15 cellular contexts compared by ENCODE assay signal in the genomic region with DNA sequence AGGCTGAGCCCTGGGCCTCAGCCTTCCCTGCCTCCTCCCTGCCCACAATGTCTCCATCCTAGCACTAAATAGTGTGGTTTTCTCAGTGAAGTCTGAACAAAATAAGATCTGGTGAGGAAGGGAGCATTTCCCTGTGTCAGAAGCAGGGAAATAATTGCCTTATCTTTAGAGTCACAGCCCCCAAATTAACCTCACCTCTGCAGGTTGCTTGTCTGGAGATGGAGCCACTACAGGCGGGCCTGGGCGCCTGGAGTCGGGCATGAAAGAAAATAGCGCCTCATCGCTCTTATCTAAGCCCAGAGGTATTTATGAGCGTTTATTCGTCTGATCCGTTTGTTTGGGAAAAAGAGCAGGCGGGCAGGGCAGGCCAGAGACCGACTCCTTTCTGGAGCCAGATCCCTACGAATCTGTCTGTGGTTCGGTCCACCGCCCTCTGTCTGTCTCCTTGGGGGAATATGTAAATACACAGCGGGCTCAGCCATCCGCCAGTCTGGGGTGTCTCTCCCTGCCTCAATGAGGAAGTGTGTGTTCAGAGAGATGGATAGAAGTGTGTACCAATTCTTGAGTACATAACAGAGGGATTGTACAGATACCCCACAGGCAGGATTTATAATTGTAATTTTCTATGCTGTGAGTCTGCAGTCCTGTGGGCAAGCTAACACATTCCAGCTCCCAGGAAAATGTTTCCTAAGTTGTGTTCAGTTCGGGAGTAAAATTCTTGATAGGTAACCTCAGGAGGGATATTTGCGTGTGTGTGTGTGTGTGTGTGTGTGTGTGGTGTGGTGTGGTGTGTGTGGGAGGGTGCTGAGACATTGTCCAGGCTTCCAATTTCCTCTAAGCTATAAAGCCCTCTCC. TPM values are rescaled to one million over a fixed set of nuclear protein-coding genes. Genes with fewer than 3 reads are reported as not detected.
DNase-seq lines count a peak whose midpoint lies in the region; ATAC-seq and TF ChIP-seq lines count a peak whose summit lies in the region.
"Had no signal": no experiment of that assay in that cellular context is flagged by ENCODE, and none has a peak within 500 bp of the region (broad histone marks: within the 10 kb centered on the region; RNA-seq: fewer than 3 reads in every experiment).

No MANE protein-coding gene starts in this region.

- CTCF ChIA-PET in HEK293 (lab: Yijun Ruan, JAX), result interaction anchor here (0.6 to 2.2 kb wide), 17 partner anchors 9 to 651 kb away, joined by 3 to 6 read pairs (median 4); no protein-coding TSS in a partner anchor

- peaks cover 3 to 22% of the 10 kb centered on the region in 2 experiments; a peak in 1 of 3 replicates for H3K36me3 ChIP-seq in HEK293 (ENCODE audit: control insufficient read depth in 2 of 2, insufficient read depth in 1 of 2, low read length in 2 of 2)
- H3K36me3 ChIP-seq in rectal smooth muscle tissue (ENCODE audit: control insufficient read depth, insufficient read depth, low read length), result no peaks in the 10 kb centered on the region
- no peaks in the 10 kb centered on the region for H3K36me3 ChIP-seq in upper lobe of right lung

- H3K27ac ChIP-seq in HEK293 (ENCODE audit: extremely low read depth, low read depth, low read length), result peak overlapping the region; percentile 86
- peak overlapping the region; percentile 65 for H3K27ac ChIP-seq in rectal smooth muscle tissue (ENCODE audit: low read depth, low read length)
- H3K27ac ChIP-seq in upper lobe of right lung, result no peak overlapping the region
- H3K27ac ChIP-seq: C4-2B had no signal

- TF ChIP-seq CTCF in HEK293 (tag by site-specific recombination; IDR thresholded peaks at IDR 0.05), result peak; percentile 33; the same call in 1 of the 2 replicates
- TF ChIP-seq CTCF in endothelial cell (IDR thresholded peaks at IDR 0.05; ENCODE audit: unreplicated experiment), result no peak
- no peak for TF ChIP-seq CTCF in upper lobe of right lung (IDR thresholded peaks at IDR 0.05)

- H3K9ac ChIP-seq in rectal smooth muscle tissue (ENCODE audit: low read length), result no peak overlapping the region

- peak overlapping the region; percentile 37 for H3K4me3 Mint-ChIP-seq in endothelial cell (ENCODE audit: unreplicated experiment)
- H3K4me3 Mint-ChIP-seq: activated naive CD8-positive, alpha-beta T cell treated with anti-CD3 and anti-CD28 coated beads for 36 hours; T-cell had no signal

- peaks cover 70% of the 10 kb centered on the region for H3K27me3 Mint-ChIP-seq in endothelial cell (ENCODE audit: unreplicated experiment)

- H3K27ac Mint-ChIP-seq in endothelial cell (ENCODE audit: unreplicated experiment), result no peak overlapping the region
- H3K27ac Mint-ChIP-seq: activated naive CD8-positive, alpha-beta T cell treated with anti-CD3 and anti-CD28 coated beads for 36 hours had no signal

- no peaks in the 10 kb centered on the region for H3K36me3 Mint-ChIP-seq in endothelial cell (ENCODE audit: low read depth, unreplicated experiment)
- H3K36me3 Mint-ChIP-seq: activated naive CD8-positive, alpha-beta T cell treated with anti-CD3 and anti-CD28 coated beads for 36 hours; T-cell had no signal

- ATAC-seq in HG02571 (IDR thresholded peaks at IDR 0.05; ENCODE audit: unreplicated experiment) (no peak), upper lobe of right lung (no peak)
- ATAC-seq: activated CD4-positive, CD25-positive, alpha-beta regulatory T cell treated with anti-CD3 and anti-CD28 coated beads, Interleukin-2, amount 50 U/mL, for 24 hours; T-cell had no signal

- H3K9me3 Mint-ChIP-seq in endothelial cell (ENCODE audit: unreplicated experiment), result no peaks in the 10 kb centered on the region
- H3K9me3 Mint-ChIP-seq: activated naive CD8-positive, alpha-beta T cell treated with anti-CD3 and anti-CD28 coated beads for 36 hours; T-cell had no signal

- H3K27me3 ChIP-seq in rectal smooth muscle tissue (ENCODE audit: control insufficient read depth, insufficient read depth, low read length) (peaks cover 6% of the 10 kb centered on the region), upper lobe of right lung (peaks cover 96% of the 10 kb centered on the region)

- intact Hi-C loops in upper lobe of right lung (cut with DNase I), result no loop called here

- POLR2A ChIA-PET in HEK293 (lab: Yijun Ruan, JAX), result interaction anchor here (0.6 to 1.9 kb wide), 5 partner anchors 9 to 25 kb away, joined by 3 to 8 read pairs (median 3); a partner anchor contains a TSS

- DNase-seq in endothelial cell (ENCODE audit: low spot score) (no peak), NCI-H510A treated with DMSO at 0.1 percent for 48 hours (lab: John Stamatoyannopoulos, UW) (no peak), upper lobe of right lung (no peak)
- DNase-seq: activated naive CD8-positive, alpha-beta T cell treated with anti-CD3 and anti-CD28 coated beads for 36 hours; central memory CD4-positive, alpha-beta T cell; KBM-7; naive B cell; NCI-H1436; stimulated activated naive CD4-positive, alpha-beta T cell; T-cell had no signal

- H3K4me1 ChIP-seq in HEK293 (ENCODE audit: control insufficient read depth, insufficient read depth, low read length) (peaks cover 36% of the 10 kb centered on the region), rectal smooth muscle tissue (ENCODE audit: control insufficient read depth, insufficient read depth, low read length) (peaks cover 27% of the 10 kb centered on the region), upper lobe of right lung (peaks cover 14% of the 10 kb centered on the region)

- H3K4me3 ChIP-seq in HEK293 (ENCODE audit: low read depth, low read length) (peak overlapping the region; percentile 14), rectal smooth muscle tissue (ENCODE audit: low read length) (no peak overlapping the region), upper lobe of right lung (no peak overlapping the region)

- peaks cover 49% of the 10 kb centered on the region for H3K4me1 Mint-ChIP-seq in endothelial cell (ENCODE audit: unreplicated experiment)

- H3K9me3 ChIP-seq in HEK293 (ENCODE audit: control insufficient read depth, insufficient read depth, low read depth, low read length) (no peaks in the 10 kb centered on the region), upper lobe of right lung (no peaks in the 10 kb centered on the region)

TF ChIP-seq in HEK293, 187 proteins besides CTCF, POLR2A, EP300 and RAD21 (continues in another document):
- no peak for TF ChIP-seq ZNF610 (tag by site-specific recombination; IDR thresholded peaks at IDR 0.05; ENCODE audit: borderline replicate concordance)
- no peak for TF ChIP-seq ZNF239 (tag by site-specific recombination; IDR thresholded peaks at IDR 0.05)
- TF ChIP-seq ZBTB17 (tag by site-specific recombination; IDR thresholded peaks at IDR 0.05), result peak; percentile 87
- TF ChIP-seq, protein P1, sequence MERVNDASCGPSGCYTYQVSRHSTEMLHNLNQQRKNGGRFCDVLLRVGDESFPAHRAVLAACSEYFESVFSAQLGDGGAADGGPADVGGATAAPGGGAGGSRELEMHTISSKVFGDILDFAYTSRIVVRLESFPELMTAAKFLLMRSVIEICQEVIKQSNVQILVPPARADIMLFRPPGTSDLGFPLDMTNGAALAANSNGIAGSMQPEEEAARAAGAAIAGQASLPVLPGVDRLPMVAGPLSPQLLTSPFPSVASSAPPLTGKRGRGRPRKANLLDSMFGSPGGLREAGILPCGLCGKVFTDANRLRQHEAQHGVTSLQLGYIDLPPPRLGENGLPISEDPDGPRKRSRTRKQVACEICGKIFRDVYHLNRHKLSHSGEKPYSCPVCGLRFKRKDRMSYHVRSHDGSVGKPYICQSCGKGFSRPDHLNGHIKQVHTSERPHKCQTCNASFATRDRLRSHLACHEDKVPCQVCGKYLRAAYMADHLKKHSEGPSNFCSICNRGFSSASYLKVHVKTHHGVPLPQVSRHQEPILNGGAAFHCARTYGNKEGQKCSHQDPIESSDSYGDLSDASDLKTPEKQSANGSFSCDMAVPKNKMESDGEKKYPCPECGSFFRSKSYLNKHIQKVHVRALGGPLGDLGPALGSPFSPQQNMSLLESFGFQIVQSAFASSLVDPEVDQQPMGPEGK (tag by site-specific recombination; IDR thresholded peaks at IDR 0.05), result peak; percentile 66
- TF ChIP-seq, protein P2, sequence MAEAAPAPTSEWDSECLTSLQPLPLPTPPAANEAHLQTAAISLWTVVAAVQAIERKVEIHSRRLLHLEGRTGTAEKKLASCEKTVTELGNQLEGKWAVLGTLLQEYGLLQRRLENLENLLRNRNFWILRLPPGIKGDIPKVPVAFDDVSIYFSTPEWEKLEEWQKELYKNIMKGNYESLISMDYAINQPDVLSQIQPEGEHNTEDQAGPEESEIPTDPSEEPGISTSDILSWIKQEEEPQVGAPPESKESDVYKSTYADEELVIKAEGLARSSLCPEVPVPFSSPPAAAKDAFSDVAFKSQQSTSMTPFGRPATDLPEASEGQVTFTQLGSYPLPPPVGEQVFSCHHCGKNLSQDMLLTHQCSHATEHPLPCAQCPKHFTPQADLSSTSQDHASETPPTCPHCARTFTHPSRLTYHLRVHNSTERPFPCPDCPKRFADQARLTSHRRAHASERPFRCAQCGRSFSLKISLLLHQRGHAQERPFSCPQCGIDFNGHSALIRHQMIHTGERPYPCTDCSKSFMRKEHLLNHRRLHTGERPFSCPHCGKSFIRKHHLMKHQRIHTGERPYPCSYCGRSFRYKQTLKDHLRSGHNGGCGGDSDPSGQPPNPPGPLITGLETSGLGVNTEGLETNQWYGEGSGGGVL (tag by site-specific recombination; IDR thresholded peaks at IDR 0.05), result peak; percentile 81
- TF ChIP-seq, protein P3, sequence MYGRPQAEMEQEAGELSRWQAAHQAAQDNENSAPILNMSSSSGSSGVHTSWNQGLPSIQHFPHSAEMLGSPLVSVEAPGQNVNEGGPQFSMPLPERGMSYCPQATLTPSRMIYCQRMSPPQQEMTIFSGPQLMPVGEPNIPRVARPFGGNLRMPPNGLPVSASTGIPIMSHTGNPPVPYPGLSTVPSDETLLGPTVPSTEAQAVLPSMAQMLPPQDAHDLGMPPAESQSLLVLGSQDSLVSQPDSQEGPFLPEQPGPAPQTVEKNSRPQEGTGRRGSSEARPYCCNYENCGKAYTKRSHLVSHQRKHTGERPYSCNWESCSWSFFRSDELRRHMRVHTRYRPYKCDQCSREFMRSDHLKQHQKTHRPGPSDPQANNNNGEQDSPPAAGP (tag by site-specific recombination; IDR thresholded peaks at IDR 0.05), result no peak
- TF ChIP-seq ZNF16 (tag by site-specific recombination; IDR thresholded peaks at IDR 0.05; ENCODE audit: low read depth), result no peak

RNA-seq across cellular contexts. Expression of a gene that starts 4.3 kb away (rescaled TPM):
- total RNA-seq in endothelial cell (ENCODE audit: unreplicated experiment), result 1.9 TPM
- 4.9 TPM for total RNA-seq in upper lobe of right lung
- total RNA-seq: activated naive CD8-positive, alpha-beta T cell treated with anti-CD3 and anti-CD28 coated beads for 36 hours had no signal

RNA-seq across cellular contexts. Expression of a gene that starts 6.9 kb away (rescaled TPM):
- total RNA-seq in endothelial cell (ENCODE audit: unreplicated experiment) (0.59 TPM), upper lobe of right lung (4.4 TPM)
- total RNA-seq: activated naive CD8-positive, alpha-beta T cell treated with anti-CD3 and anti-CD28 coated beads for 36 hours; T-cell had no signal

RNA-seq across cellular contexts. Expression of a gene that starts 10.3 kb away (rescaled TPM):
- total RNA-seq in endothelial cell (ENCODE audit: unreplicated experiment) (3.6 TPM), upper lobe of right lung (1.2 TPM)

RNA-seq across cellular contexts. Expression of a gene that starts 10.4 kb away (rescaled TPM):
- total RNA-seq in endothelial cell (ENCODE audit: unreplicated experiment) (17.7 TPM), upper lobe of right lung (13.3 TPM)

RNA-seq across cellular contexts. Expression of a gene that starts 14.6 kb away (rescaled TPM):
- total RNA-seq in endothelial cell (ENCODE audit: unreplicated experiment) (0.15 TPM), upper lobe of right lung (1.0 TPM)
- total RNA-seq: activated naive CD8-positive, alpha-beta T cell treated with anti-CD3 and anti-CD28 coated beads for 36 hours; T-cell had no signal
